Comparison of ENCODE assay signal across 10 cellular contexts in genomic region chr9:109914280-109915027, GRCh38.
DNase-seq lines count a peak whose midpoint lies in the region; ATAC-seq, FAIRE-seq and TF ChIP-seq lines count a peak whose summit lies in the region.
"Had no signal": no experiment of that assay in that cellular context is flagged by ENCODE, and none has a peak within 500 bp of the region (broad histone marks: within the 10 kb centered on the region; RNA-seq: fewer than 3 reads in every experiment).

No MANE protein-coding gene starts in this region.

- intact Hi-C loops in left lung (cut with DNase I): no loop called here

- H3K4me3 ChIP-seq in left lung: no peak overlapping the region

- ATAC-seq in GM21786 (IDR thresholded peaks at IDR 0.05; ENCODE audit: unreplicated experiment) (peak; percentile 53), left lung (peak; percentile 59), HG03520 (IDR thresholded peaks at IDR 0.05; ENCODE audit: unreplicated experiment) (no peak)

- no peaks in the 10 kb centered on the region for H3K9me3 ChIP-seq in left lung

- no peaks in the 10 kb centered on the region for H3K36me3 ChIP-seq in left lung

- TF ChIP-seq POLR2A in GM12891 (IDR thresholded peaks at IDR 0.05; ENCODE audit: low read depth, low read length): no peak

- H3K27ac ChIP-seq in left lung: peak overlapping the region in 1 of 2 donors; percentile 82

- peak; percentile 84 for FAIRE-seq in GM12891 (lab: Jason Lieb, UNC)

- peaks cover 11 to 26% of the 10 kb centered on the region in 2 donors for H3K4me1 ChIP-seq in left lung

- H3K27me3 ChIP-seq in left lung: no peaks in the 10 kb centered on the region

- TF ChIP-seq CTCF in left lung (IDR thresholded peaks at IDR 0.05): no peak

- DNase-seq in GM12891 (ENCODE audit: insufficient read length, low spot score) (no peak), LHCN-M2 (ENCODE audit: low read depth) (peak; percentile 59), left lung (peak in 1 of 2 donors; percentile 38), GOT3 (lab: John Stamatoyannopoulos, UW) (no peak), NCI-H345 treated with DMSO at 0.1 percent for 48 hours (lab: John Stamatoyannopoulos, UW; ENCODE audit: unreplicated experiment) (no peak)
- DNase-seq in activated CD4-positive, CD25-positive, alpha-beta regulatory T cell treated with anti-CD3 and anti-CD28 coated beads, Interleukin-2, amount 50 U/mL, for 72 hours: no peak
- DNase-seq: cortex of kidney, NCI-H1436 treated with DMSO at 0.1 percent for 48 hours had no signal

TF ChIP-seq in GM12891, 5 proteins besides CTCF, POLR2A, EP300 and RAD21:
- no peak for TF ChIP-seq PAX5 (IDR thresholded peaks at IDR 0.05; ENCODE audit: insufficient read depth, low read length, severe bottlenecking)
- TF ChIP-seq SPI1 (IDR thresholded peaks at IDR 0.05; ENCODE audit: low read depth, low read length): 0 out of 2 replicates have a peak, but pooled peaks have one; percentile 2
